Comparison of ENCODE assay signal across 8 cellular contexts in genomic region chr14:94423465-94424056, GRCh38. TPM values are rescaled to one million over a fixed set of nuclear protein-coding genes. Genes with fewer than 3 reads are reported as not detected.
DNase-seq lines count a peak whose midpoint lies in the region; ATAC-seq and TF ChIP-seq lines count a peak whose summit lies in the region.

No MANE protein-coding gene starts in this region.

- peaks cover 2% of the 10 kb centered on the region for H3K9me3 Mint-ChIP-seq in neural progenitor cell

- WGBS in tibial nerve, 2 donors: 13 to 14% methylated on average over 13 of the region's 13 CpGs

- H4K20me1 ChIP-seq in neural progenitor cell (ENCODE audit: low read depth): no peaks in the 10 kb centered on the region

- no peak overlapping the region for H3K27ac ChIP-seq in neural progenitor cell
- H3K27ac ChIP-seq in tibial nerve: no peak overlapping the region

- TF ChIP-seq EP300 in tibial nerve (IDR thresholded peaks at IDR 0.05): no peak

- TF ChIP-seq CTCF in neural progenitor cell (IDR thresholded peaks at IDR 0.05) (peak; percentile 85), tibial nerve (IDR thresholded peaks at IDR 0.05) (peak; percentile 17 to 45 (median 36))

- peaks cover 4% of the 10 kb centered on the region for H3K27me3 Mint-ChIP-seq in neural progenitor cell (ENCODE audit: insufficient read depth, low read depth)

- no peaks in the 10 kb centered on the region for H3F3A ChIP-seq in neural progenitor cell (ENCODE audit: low read depth)

- no peak overlapping the region for H3K4me3 Mint-ChIP-seq in neural progenitor cell

- no peak overlapping the region for H3K9ac ChIP-seq in neural progenitor cell

- H3K4me1 ChIP-seq in neural progenitor cell (peaks cover 12% of the 10 kb centered on the region), tibial nerve (no peaks in the 10 kb centered on the region)

- peak overlapping the region; percentile 40 for H2AFZ ChIP-seq in neural progenitor cell (replicated peaks)

- no peak for TF ChIP-seq POLR2A in tibial nerve (IDR thresholded peaks at IDR 0.05)

- no peaks in the 10 kb centered on the region for H3K36me3 Mint-ChIP-seq in neural progenitor cell

- H3K79me2 ChIP-seq in neural progenitor cell (ENCODE audit: low read depth): no peaks in the 10 kb centered on the region

- H3K9me3 ChIP-seq in neural progenitor cell (ENCODE audit: low read depth) (no peaks in the 10 kb centered on the region), tibial nerve (peaks cover 0 to 3% (median 0%) of the 10 kb centered on the region in 4 donors)

- H3K27ac Mint-ChIP-seq in neural progenitor cell: no peak overlapping the region

- peaks cover 7% of the 10 kb centered on the region for H3K4me1 Mint-ChIP-seq in neural progenitor cell

- H3K4me3 ChIP-seq in neural progenitor cell (no peak overlapping the region), tibial nerve (no peak overlapping the region)

- no peak overlapping the region for H3K4me2 ChIP-seq in neural progenitor cell

- ATAC-seq in GM18907 (IDR thresholded peaks at IDR 0.05; ENCODE audit: unreplicated experiment) (peak; percentile 52), GM21619 (IDR thresholded peaks at IDR 0.05; ENCODE audit: unreplicated experiment) (no peak)

- H3K27me3 ChIP-seq in neural progenitor cell (no peaks in the 10 kb centered on the region), tibial nerve (peaks cover 0 to 4% of the 10 kb centered on the region in 2 donors)

- DNase-seq in AML-193 (lab: John Stamatoyannopoulos, UW): peak; percentile 53 to 54
- DNase-seq in NCI-H1694 treated with DMSO at 0.1 percent for 48 hours (lab: John Stamatoyannopoulos, UW): peak; percentile 49
- peak; percentile 5 to 8 for DNase-seq in activated CD4-positive, alpha-beta T cell treated with anti-CD3 and anti-CD28 coated beads, Interleukin-2, amount 50 U/mL, for 4 hours
- DNase-seq in fibroblast of peridontal ligament (ENCODE audit: extremely low read depth): peak; percentile 65
- DNase-seq in neural progenitor cell (ENCODE audit: low spot score): peak; percentile 89
- peak; percentile 49 to 62 for DNase-seq in tibial nerve (ENCODE audit: low spot score in 2 of 2)

- H3K36me3 ChIP-seq in neural progenitor cell: no peaks in the 10 kb centered on the region
- no peaks in the 10 kb centered on the region for H3K36me3 ChIP-seq in tibial nerve

RNA-seq across cellular contexts. Expression of gene SERPINA11, which starts 29.0 kb away (rescaled TPM):
- total RNA-seq in neural progenitor cell (ENCODE audit: low replicate concordance) (not detected in 2 replicates), tibial nerve (not detected)

RNA-seq across cellular contexts. Expression of gene SERPINA1, which starts 35.2 kb away (rescaled TPM):
- total RNA-seq in neural progenitor cell (ENCODE audit: low replicate concordance): 0.13 and 0.43 TPM in 2 replicates
- total RNA-seq in tibial nerve: 10 to 100 TPM in 2 of 4 donors, 1 to 10 TPM in 2; 5.7 to 13.9 (median 9.0) TPM

RNA-seq across cellular contexts. Expression of gene SERPINA9, which starts 52.4 kb away (rescaled TPM):
- total RNA-seq in neural progenitor cell (ENCODE audit: low replicate concordance) (not detected in 2 replicates), tibial nerve (not detected)

RNA-seq across cellular contexts. Expression of gene SERPINA2, which starts 57.1 kb away (rescaled TPM):
- total RNA-seq in neural progenitor cell (ENCODE audit: low replicate concordance): not detected in 2 replicates
- not detected for total RNA-seq in tibial nerve

Comparison
In these comparisons a context has a peak if more than half of its experiments do, and no peak if none do; other contexts are left out.
1. DNase-seq: peak in every context shown above with its lines; median percentile 89 in neural progenitor cell; 65 in fibroblast of peridontal ligament; 56 in tibial nerve; 54 in AML-193; 49 in NCI-H1694 treated with DMSO at 0.1 percent for 48 hours; 6 in activated CD4-positive, alpha-beta T cell treated with anti-CD3 and anti-CD28 coated beads, Interleukin-2, amount 50 U/mL, for 4 hours.